21 cellular contexts compared by ENCODE assay signal in the genomic region with DNA sequence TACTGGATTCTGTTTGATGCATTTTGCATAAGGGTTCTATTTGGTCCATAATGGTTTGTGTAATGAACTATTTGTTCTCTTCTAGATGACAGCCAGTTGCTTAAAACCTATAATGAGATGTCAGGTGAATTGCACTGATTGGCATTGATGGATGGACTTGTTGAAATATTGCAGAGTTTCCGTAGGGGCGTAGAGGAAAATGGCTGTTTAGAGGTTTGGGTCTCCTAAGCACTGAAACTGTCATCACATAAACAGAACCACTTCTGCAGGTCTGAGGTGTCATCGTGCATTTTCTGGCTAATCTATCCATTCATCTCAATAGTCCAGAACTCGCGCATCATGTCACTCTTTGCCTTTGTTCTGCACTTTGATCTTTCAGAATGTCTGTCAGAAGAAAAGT.
DNase-seq lines count a peak whose midpoint lies in the region; TF ChIP-seq lines count a peak whose summit lies in the region.
"Had no signal": no experiment of that assay in that cellular context is flagged by ENCODE, and none has a peak within 500 bp of the region (broad histone marks: within the 10 kb centered on the region; RNA-seq: fewer than 3 reads in every experiment).

No MANE protein-coding gene starts in this region.

- BruUV-seq in mammary epithelial cell (replicated peaks; lab: Mats Ljungman, UMichigan): no TSS peak

- no peaks in the 10 kb centered on the region for H4K20me1 ChIP-seq in mammary epithelial cell (ENCODE audit: insufficient read depth, low read length)

- H3K27ac ChIP-seq in mammary epithelial cell (ENCODE audit: insufficient read depth, low read depth, low read length) (no peak overlapping the region), breast epithelium (no peak overlapping the region)
- H3K27ac ChIP-seq: 22Rv1; BLaER1 treated with 17β-estradiol and CSF1 and Interleukin-3, amounts not matched to agents 10 nM and 100 nM had no signal

- H3K79me2 ChIP-seq in mammary epithelial cell (ENCODE audit: insufficient read depth, low read length): no peaks in the 10 kb centered on the region

- TF ChIP-seq CTCF in mammary epithelial cell (conservative IDR thresholded peaks at IDR 0.05 in 1 of 2, IDR thresholded peaks at IDR 0.05 in 1 of 2; ENCODE audit: extremely low read depth in 1 of 2, insufficient read depth in 1 of 2, low read depth in 1 of 2, low read length in 2 of 2) (no peak), breast epithelium (IDR thresholded peaks at IDR 0.05) (no peak), nephron (IDR thresholded peaks at IDR 0.05; ENCODE audit: unreplicated experiment in 3 of 3) (no peak)

- peak overlapping the region in 2 of 3 experiments; percentile 3 to 8 for H3K27ac Mint-ChIP-seq in nephron
- H3K27ac Mint-ChIP-seq: B cell; CD14-positive monocyte; CD4-positive, alpha-beta T cell; CD8-positive, alpha-beta memory T cell; GM23338; HFFc6 had no signal

- dilution Hi-C loops in mammary epithelial cell (cut with HindIII; ENCODE audit: low sequenced_read_pairs): loop anchor here (25.0 kb wide), 2 partner anchors 117 to 192 kb away; a partner anchor contains a TSS

- in situ Hi-C loops in mammary epithelial cell (cut with MboI; ENCODE audit: low sequenced_read_pairs in 2 of 2): loop anchor here (25.0 kb wide), 2 partner anchors 142 to 1292 kb away; no protein-coding TSS in a partner anchor

- no peaks in the 10 kb centered on the region for H3K9me3 ChIP-seq in mammary epithelial cell (replicated peaks; ENCODE audit: insufficient read depth, low read length)
- H3K9me3 ChIP-seq in breast epithelium: no peaks in the 10 kb centered on the region
- H3K9me3 ChIP-seq: BLaER1 treated with 17β-estradiol and CSF1 and Interleukin-3, amounts not matched to agents 10 nM and 100 nM; HAP-1 had no signal

- 78% methylated on average over 5 of the region's 5 CpGs for WGBS in mammary epithelial cell (ENCODE audit: low coverage, missing lambda C conversion rate)

- intact Hi-C loops in mammary epithelial cell (cut with micrococcal nuclease): no loop called here
- intact Hi-C loops in breast epithelium (cut with DNase I; ENCODE audit: low total_unique reads): no loop called here

- no peaks in the 10 kb centered on the region for H3K36me3 Mint-ChIP-seq in nephron (ENCODE audit: low read depth)
- H3K36me3 Mint-ChIP-seq: CD8-positive, alpha-beta memory T cell had no signal

- TF ChIP-seq POLR2A in breast epithelium (IDR thresholded peaks at IDR 0.05): no peak

- H3K4me1 ChIP-seq in mammary epithelial cell (ENCODE audit: insufficient read depth, low read length): no peaks in the 10 kb centered on the region
- no peaks in the 10 kb centered on the region for H3K4me1 ChIP-seq in breast epithelium
- H3K4me1 ChIP-seq: BLaER1 treated with 17β-estradiol and CSF1 and Interleukin-3, amounts not matched to agents 10 nM and 100 nM had no signal

- H3K9ac ChIP-seq in mammary epithelial cell (ENCODE audit: insufficient read depth, low read length): no peak overlapping the region
- H3K9ac ChIP-seq: BLaER1 treated with 17β-estradiol and CSF1 and Interleukin-3, amounts not matched to agents 10 nM and 100 nM had no signal

- no peaks in the 10 kb centered on the region for H3K36me3 ChIP-seq in mammary epithelial cell (ENCODE audit: insufficient read depth, low read length)
- no peaks in the 10 kb centered on the region for H3K36me3 ChIP-seq in breast epithelium
- H3K36me3 ChIP-seq: HAP-1 had no signal

- CTCF ChIA-PET in mammary epithelial cell (lab: Charles Lee; ENCODE audit: low non-redundant PET): no interaction called here

- peaks cover 20% of the 10 kb centered on the region for H3K4me1 Mint-ChIP-seq in nephron
- H3K4me1 Mint-ChIP-seq: B cell, CD14-positive monocyte had no signal

- no peak overlapping the region for H3K4me2 ChIP-seq in mammary epithelial cell (ENCODE audit: insufficient read depth, low read depth, low read length)
- H3K4me2 ChIP-seq: BLaER1 treated with 17β-estradiol and CSF1 and Interleukin-3, amounts not matched to agents 10 nM and 100 nM; GM23338 had no signal

- no peak overlapping the region for H3K4me3 ChIP-seq in mammary epithelial cell (replicated peaks in 1 of 3; ENCODE audit: insufficient read depth in 1 of 3, low read depth in 2 of 3, low read length in 3 of 3)
- H3K4me3 ChIP-seq in breast epithelium: no peak overlapping the region
- H3K4me3 ChIP-seq: BLaER1 treated with 17β-estradiol and CSF1 and Interleukin-3, amounts not matched to agents 10 nM and 100 nM; GM23338; HAP-1 had no signal

- no peaks in the 10 kb centered on the region for H3K9me3 Mint-ChIP-seq in nephron
- H3K9me3 Mint-ChIP-seq: CD14-positive monocyte; CD4-positive, alpha-beta T cell; CD8-positive, alpha-beta memory T cell; GM23338; HFFc6 had no signal

- H2AFZ ChIP-seq in mammary epithelial cell (ENCODE audit: low read depth, low read length): peak overlapping the region; percentile 16
- H2AFZ ChIP-seq: GM23338 had no signal

- H3K27me3 ChIP-seq in mammary epithelial cell (ENCODE audit: insufficient read depth, low read length) (no peaks in the 10 kb centered on the region), breast epithelium (no peaks in the 10 kb centered on the region)
- H3K27me3 ChIP-seq: BLaER1 treated with 17β-estradiol and CSF1 and Interleukin-3, amounts not matched to agents 10 nM and 100 nM had no signal

- H3K4me3 Mint-ChIP-seq in nephron: no peak overlapping the region
- H3K4me3 Mint-ChIP-seq: B cell; CD14-positive monocyte; CD4-positive, alpha-beta T cell; CD8-positive, alpha-beta memory T cell; GM23338; HFFc6 had no signal

- DNase-seq in NCI-H1417 (lab: John Stamatoyannopoulos, UW) (peak; percentile 12 to 90 (median 58)), NCI-H1417 treated with DMSO at 0.1 percent for 48 hours (lab: John Stamatoyannopoulos, UW) (no peak), mammary epithelial cell (no peak), breast epithelium (ENCODE audit: low spot score in 2 of 2) (no peak), GM03348 (ENCODE audit: low spot score) (no peak)
- no peak for DNase-seq in activated naive CD4-positive, alpha-beta T cell (lab: John Stamatoyannopoulos, UW)
- no peak for DNase-seq in activated CD4-positive, alpha-beta T cell treated with anti-CD3 and anti-CD28 coated beads, Interleukin-2, amount 50 U/mL, for 48 hours
- DNase-seq: CD4-positive, alpha-beta T cell; CD8-positive, alpha-beta memory T cell; DMS 273 treated with DMSO at 0.1 percent for 48 hours; DMS79; EL; GDM1; HFFc6 had no signal

- H3K27me3 Mint-ChIP-seq in nephron (ENCODE audit: low read depth): no peaks in the 10 kb centered on the region
- H3K27me3 Mint-ChIP-seq: B cell; CD4-positive, alpha-beta T cell had no signal

Comparison
In these comparisons a context has a peak if more than half of its experiments do, and no peak if none do; other contexts are left out.
1. DNase-seq: peak in NCI-H1417 (3 of 3); none in NCI-H1417 treated with DMSO at 0.1 percent for 48 hours (single experiment), mammary epithelial cell (single experiment), breast epithelium (0 of 2), GM03348 (single experiment), activated naive CD4-positive, alpha-beta T cell (0 of 4) and activated CD4-positive, alpha-beta T cell treated with anti-CD3 and anti-CD28 coated beads, Interleukin-2, amount 50 U/mL, for 48 hours (0 of 2).